3 cellular contexts compared by ENCODE assay signal in genomic region chr15:81483496-81483895, GRCh38.
"Had no signal": no experiment of that assay in that cellular context is flagged by ENCODE, and none has a peak within 500 bp of the region (broad histone marks: within the 10 kb centered on the region; RNA-seq: fewer than 3 reads in every experiment).

No MANE protein-coding gene starts in this region.

- DNase-seq: GDM1, GF-D8 had no signal

- H3K4me3 ChIP-seq: GM12878 had no signal

- ATAC-seq: GM12878 had no signal
